Comparison of ENCODE assay signal across 19 cellular contexts in genomic region chr16:19674485-19674884, GRCh38.
"Had no signal": no experiment of that assay in that cellular context is flagged by ENCODE, and none has a peak within 500 bp of the region (broad histone marks: within the 10 kb centered on the region; RNA-seq: fewer than 3 reads in every experiment).

No MANE protein-coding gene starts in this region.

- H3K27me3 ChIP-seq: dorsolateral prefrontal cortex, esophagus muscularis mucosa, foreskin keratinocyte, heart right ventricle, left lung had no signal

- H3K4me1 ChIP-seq: esophagus muscularis mucosa, left lung, lower lobe of right lung had no signal

- H3K4me3 ChIP-seq: coronary artery, dorsolateral prefrontal cortex, esophagus muscularis mucosa, heart right ventricle, left lung, lower lobe of right lung, mucosa of descending colon had no signal

- H3K4me3 Mint-ChIP-seq: mesothelial cell of epicardium, naive B cell had no signal

- ATAC-seq: foreskin keratinocyte, heart right ventricle, left cardiac atrium, left lung, left ventricle myocardium superior, lower lobe of right lung, mucosa of descending colon had no signal

- H3K27ac ChIP-seq: coronary artery, esophagus muscularis mucosa, foreskin keratinocyte, heart right ventricle, left lung, lower lobe of right lung had no signal

- H3K27ac Mint-ChIP-seq: mesothelial cell of epicardium, naive B cell had no signal

- H3K9me3 ChIP-seq: esophagus muscularis mucosa, heart right ventricle, left lung, lower lobe of right lung, mucosa of descending colon had no signal

- H3K27me3 Mint-ChIP-seq: naive B cell had no signal

- H3K9me3 Mint-ChIP-seq: mesothelial cell of epicardium had no signal

- DNase-seq: dermis blood vessel endothelial cell; dorsolateral prefrontal cortex; effector CD4-positive, alpha-beta T cell; effector memory CD4-positive, alpha-beta T cell; foreskin keratinocyte; glutamatergic neuron; head of caudate nucleus; heart right ventricle; hippocampal formation; left cardiac atrium; left lung; left ventricle myocardium superior; lower lobe of right lung; mesenchymal stem cell; mucosa of descending colon; naive B cell had no signal

- H3K4me1 Mint-ChIP-seq: mesothelial cell of epicardium, naive B cell had no signal
